ENCODE assay signal across 10 cellular contexts in the genomic region with DNA sequence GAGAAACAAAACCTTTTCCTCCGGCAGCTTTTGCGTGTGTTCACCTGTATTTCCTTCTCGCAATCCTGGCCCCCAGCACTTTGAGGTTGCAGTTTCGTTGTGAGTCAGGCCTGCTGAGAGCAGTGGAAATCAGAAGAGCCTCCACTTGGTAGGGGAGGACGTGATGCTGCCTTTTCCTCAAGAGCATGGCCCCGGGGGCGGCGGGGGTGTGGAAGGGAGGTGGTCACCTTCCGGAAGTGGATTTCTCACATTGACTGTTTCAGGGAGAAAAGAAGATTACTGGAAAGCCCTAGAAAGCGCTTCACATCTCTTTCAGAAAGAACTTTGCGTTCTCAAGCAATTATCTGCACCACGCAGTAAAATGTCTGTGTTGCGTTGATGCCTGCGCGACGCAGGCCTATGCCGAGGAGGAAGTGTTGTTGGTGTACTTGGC. TPM values are rescaled to one million over a fixed set of nuclear protein-coding genes. Genes with fewer than 3 reads are reported as not detected.
DNase-seq lines count a peak whose midpoint lies in the region; ATAC-seq, FAIRE-seq and TF ChIP-seq lines count a peak whose summit lies in the region.
"Had no signal": no experiment of that assay in that cellular context is flagged by ENCODE, and none has a peak within 500 bp of the region (broad histone marks: within the 10 kb centered on the region; RNA-seq: fewer than 3 reads in every experiment).

No MANE protein-coding gene starts in this region.

- FAIRE-seq in small intestine (lab: Jason Lieb, UNC), result no peak

- H3K27me3 ChIP-seq in small intestine (ENCODE audit: control insufficient read depth in 2 of 2, insufficient read depth in 2 of 2, low read length in 2 of 2) (no peaks in the 10 kb centered on the region), brain microvascular endothelial cell (replicated peaks) (peaks cover 6% of the 10 kb centered on the region), PC-9 (ENCODE audit: insufficient read depth, low read depth) (peaks cover 4% of the 10 kb centered on the region; the same call in 1 of the 2 replicates)

- H3K27me3 Mint-ChIP-seq in CD14-positive monocyte (ENCODE audit: low read depth in 3 of 3), result peaks cover 3 to 6% (median 4%) of the 10 kb centered on the region in 3 donors

- POLR2A ChIA-PET in PC-9 (lab: Charles Lee; ENCODE audit: unreplicated experiment), result no interaction called here

- peak; percentile 79 to 85 for DNase-seq in activated CD4-positive, alpha-beta T cell treated with anti-CD3 and anti-CD28 coated beads, Interleukin-2, amount 50 U/mL, for 24 hours (ENCODE audit: low read depth in 1 of 2, low spot score in 1 of 2)
- DNase-seq in small intestine (peak; percentile 48), brain microvascular endothelial cell (no peak), CD14-positive monocyte (ENCODE audit: low spot score) (no peak), KBM-7 (no peak), PC-9 (no peak)

- H3K9me3 ChIP-seq in small intestine (ENCODE audit: control insufficient read depth, low read depth) (no peaks in the 10 kb centered on the region), PC-9 (ENCODE audit: insufficient read depth, low read depth) (no peaks in the 10 kb centered on the region)

- no peaks in the 10 kb centered on the region for H3K4me1 ChIP-seq in small intestine (ENCODE audit: control insufficient read depth in 2 of 2, insufficient read depth in 1 of 2, low read depth in 1 of 2, low read length in 1 of 2)
- H3K4me1 ChIP-seq in PC-9 (replicated peaks; ENCODE audit: insufficient read depth), result peaks cover 2% of the 10 kb centered on the region

- H3K4me3 ChIP-seq in small intestine (ENCODE audit: low read depth in 1 of 2, low read length in 2 of 2), result no peak overlapping the region
- H3K4me3 ChIP-seq in brain microvascular endothelial cell (ENCODE audit: low read depth, low read length), result no peak overlapping the region
- no peak overlapping the region for H3K4me3 ChIP-seq in PC-9

- no peaks in the 10 kb centered on the region for H3F3A ChIP-seq in PC-9 (ENCODE audit: insufficient read depth, low read depth)

- no peak overlapping the region for H2AFZ ChIP-seq in PC-9

- H3K4me2 ChIP-seq in PC-9, result no peak overlapping the region

- peaks cover 4 to 8% of the 10 kb centered on the region in 2 donors for H3K36me3 Mint-ChIP-seq in CD14-positive monocyte
- H3K36me3 Mint-ChIP-seq: brain had no signal

- H3K4me1 Mint-ChIP-seq in CD14-positive monocyte, result peaks cover 35% of the 10 kb centered on the region
- H3K4me1 Mint-ChIP-seq: brain had no signal

- H3K27ac ChIP-seq in small intestine (ENCODE audit: low read depth in 1 of 2, low read length in 1 of 2) (peak overlapping the region in 1 of 2 donors; percentile 64), brain microvascular endothelial cell (no peak overlapping the region), PC-9 (no peak overlapping the region)

- H3K9me3 Mint-ChIP-seq in CD14-positive monocyte, result peaks cover 0 to 2% (median 0%) of the 10 kb centered on the region in 7 donors

- TF ChIP-seq CTCF in brain microvascular endothelial cell (IDR thresholded peaks at IDR 0.05; ENCODE audit: low read depth, low read length, missing control alignments) (no peak), CD14-positive monocyte (IDR thresholded peaks at IDR 0.05) (no peak), PC-9 (conservative IDR thresholded peaks at IDR 0.05) (no peak)

- no peaks in the 10 kb centered on the region for H4K20me1 ChIP-seq in PC-9 (ENCODE audit: insufficient read depth)

- H3K27ac Mint-ChIP-seq in CD14-positive monocyte, result no peak overlapping the region

- CTCF ChIA-PET in PC-9 (lab: Charles Lee), result no interaction called here

- no peak overlapping the region for H3K4me3 Mint-ChIP-seq in CD14-positive monocyte
- H3K4me3 Mint-ChIP-seq: brain had no signal

- ATAC-seq in GM18517 (IDR thresholded peaks at IDR 0.05; ENCODE audit: unreplicated experiment) (peak; percentile 55), HG02970 (IDR thresholded peaks at IDR 0.05; ENCODE audit: low FRiP score, unreplicated experiment) (peak; percentile 54)

- H3K36me3 ChIP-seq in small intestine (ENCODE audit: control insufficient read depth in 2 of 2, insufficient read depth in 2 of 2, low read length in 2 of 2), result no peaks in the 10 kb centered on the region
- no peaks in the 10 kb centered on the region for H3K36me3 ChIP-seq in brain microvascular endothelial cell (replicated peaks)
- H3K36me3 ChIP-seq in PC-9 (ENCODE audit: low read depth), result no peaks in the 10 kb centered on the region

- H3K9me2 ChIP-seq in PC-9 (ENCODE audit: insufficient read depth), result no peaks in the 10 kb centered on the region

- intact Hi-C loops in CD14-positive monocyte (cut with micrococcal nuclease), result no loop called here
- intact Hi-C loops in PC-9 (cut with micrococcal nuclease; ENCODE audit: unreplicated experiment), result no loop called here

- BruUV-seq in PC-9 (replicated peaks; lab: Mats Ljungman, UMichigan), result no TSS peak

- in situ Hi-C loops in brain microvascular endothelial cell (cut with HindIII; ENCODE audit: low pct_ligation_motif_present, low sequenced_read_pairs) (no loop called here), KBM-7 (cut with MboI; ENCODE audit: low pct_unique_long_range_greater_than_20kb, low sequenced_read_pairs) (no loop called here)

- no peaks in the 10 kb centered on the region for H3K79me2 ChIP-seq in PC-9 (ENCODE audit: low read depth)

- 66 to 82% (median 81%) methylated on average over 17 of the region's 17 CpGs for WGBS in small intestine, 3 donors

RNA-seq across cellular contexts. Expression of a gene that starts 12.2 kb away (rescaled TPM):
- polyA plus RNA-seq in small intestine, result 1 to 10 TPM in 1 of 3 donors, under 1 TPM in 1, not detected in 1; 0.54 to 5.1 TPM
- 1 to 10 TPM; 4.1 to 7.8 TPM for polyA plus RNA-seq in CD14-positive monocyte
- not detected in 2 replicates for total RNA-seq in PC-9 (2021)
- total RNA-seq: pulmonary artery endothelial cell had no signal

RNA-seq across cellular contexts. Expression of a gene that starts 13.9 kb away (rescaled TPM):
- polyA plus RNA-seq in small intestine (not detected), CD14-positive monocyte (not detected)
- total RNA-seq in PC-9 (2021), result not detected in 2 replicates
- total RNA-seq: pulmonary artery endothelial cell had no signal

Comparison
In these comparisons a context has a peak if more than half of its experiments do, and no peak if none do; other contexts are left out.
1. DNase-seq: peak in activated CD4-positive, alpha-beta T cell treated with anti-CD3 and anti-CD28 coated beads, Interleukin-2, amount 50 U/mL, for 24 hours (2 of 2) and small intestine (single experiment); none in brain microvascular endothelial cell (single experiment), CD14-positive monocyte (single experiment), KBM-7 (single experiment) and PC-9 (0 of 2).